ENCODE assay signal across 9 cellular contexts in the genomic region with DNA sequence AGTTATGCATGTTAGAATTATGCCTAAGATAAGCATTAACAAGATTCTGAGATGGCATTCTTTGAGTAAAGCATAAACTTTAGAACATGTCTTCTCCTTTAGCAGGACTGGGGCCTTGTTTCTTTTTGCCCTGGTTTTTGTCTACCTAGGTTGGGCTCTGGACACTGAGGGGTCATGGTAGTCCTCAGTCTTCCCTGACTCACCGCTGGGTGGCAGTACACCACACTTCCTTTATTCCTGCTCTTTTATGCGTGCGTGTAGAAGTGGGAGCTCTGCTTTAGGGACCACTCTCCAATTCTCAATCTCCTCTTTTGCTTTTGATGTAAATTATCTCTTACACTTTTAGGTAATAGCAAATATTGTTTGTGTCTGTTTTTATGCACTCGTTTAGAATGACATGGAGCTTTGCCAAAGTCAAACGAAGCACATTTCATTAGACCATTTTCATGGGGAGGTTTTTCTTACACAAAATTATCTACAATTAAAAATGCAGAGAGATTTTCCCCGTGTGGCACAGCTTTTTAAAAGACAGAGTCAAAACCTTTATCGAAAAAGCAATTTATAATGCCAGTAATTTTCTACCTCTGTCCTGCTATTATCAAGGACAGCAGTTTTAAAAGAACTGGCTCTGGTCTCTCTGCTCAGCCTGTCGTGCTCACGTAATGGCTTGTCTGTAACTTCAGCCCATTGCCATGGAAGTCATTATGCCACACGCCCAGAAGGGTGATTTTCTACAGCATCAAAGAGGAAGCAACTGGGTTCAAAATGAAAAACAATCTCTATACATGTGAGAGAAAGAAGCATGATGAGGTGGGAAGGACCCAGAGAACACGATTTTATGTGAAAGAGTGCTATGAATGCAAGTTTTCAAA.
DNase-seq lines count a peak whose midpoint lies in the region; ATAC-seq and TF ChIP-seq lines count a peak whose summit lies in the region.
"Had no signal": no experiment of that assay in that cellular context is flagged by ENCODE, and none has a peak within 500 bp of the region (broad histone marks: within the 10 kb centered on the region; RNA-seq: fewer than 3 reads in every experiment).

No MANE protein-coding gene starts in this region.

- H3K27me3 ChIP-seq in CD8-positive, alpha-beta T cell (ENCODE audit: insufficient read depth, low read length): no peaks in the 10 kb centered on the region
- H3K27me3 ChIP-seq in kidney epithelial cell (ENCODE audit: control insufficient read depth, insufficient read depth, low read length): no peaks in the 10 kb centered on the region

- no peak overlapping the region for H3K27ac ChIP-seq in CD8-positive, alpha-beta T cell (ENCODE audit: low read depth, low read length)
- H3K27ac ChIP-seq: SK-N-MC had no signal

- no peak overlapping the region for H3K4me3 ChIP-seq in CD8-positive, alpha-beta T cell (ENCODE audit: low read depth, low read length)
- H3K4me3 ChIP-seq in cardiac fibroblast (replicated peaks in 1 of 2; ENCODE audit: low read depth in 2 of 2, low read length in 2 of 2) (no peak overlapping the region), kidney epithelial cell (ENCODE audit: low read depth, low read length) (no peak overlapping the region)
- H3K4me3 ChIP-seq: SK-N-MC had no signal

- peak; percentile 47 to 86 (median 70) for DNase-seq in CD8-positive, alpha-beta T cell
- peak; percentile 68 for DNase-seq in GM20000 (ENCODE audit: low spot score)
- peak; percentile 38 for DNase-seq in NCI-H1092 treated with DMSO at 0.1 percent for 48 hours (lab: John Stamatoyannopoulos, UW)
- peak; percentile 34 to 66 (median 42) for DNase-seq in activated CD4-positive, CD25-positive, alpha-beta regulatory T cell (lab: John Stamatoyannopoulos, UW)
- peak; percentile 82 to 84 for DNase-seq in cardiac fibroblast (ENCODE audit: low read depth in 2 of 2)
- DNase-seq in kidney epithelial cell (ENCODE audit: low read depth): no peak
- DNase-seq in stimulated activated CD4-positive, alpha-beta T cell treated with anti-CD3 and anti-CD28 coated beads, Interleukin-1b, Interleukin-23, amount 100 ng/mL, for 48 hours: peak; percentile 68

- peak; percentile 90 for TF ChIP-seq CTCF in CD8-positive, alpha-beta T cell (IDR thresholded peaks at IDR 0.05)
- TF ChIP-seq CTCF in GM20000 (IDR thresholded peaks at IDR 0.05; ENCODE audit: extremely low read depth, missing control alignments) (peak; percentile 84), cardiac fibroblast (IDR thresholded peaks at IDR 0.05; ENCODE audit: low read depth, low read length) (peak; percentile 79), kidney epithelial cell (IDR thresholded peaks at IDR 0.05; ENCODE audit: insufficient read depth, low read length, poor library complexity, severe bottlenecking) (peak; percentile 85)

- CTCF ChIA-PET in CD8-positive, alpha-beta T cell (lab: Charles Lee): interaction anchor here (0.6 to 5.0 kb wide), 80 partner anchors 8 to 613 kb away, joined by 3 to 77 read pairs (median 4); no protein-coding TSS in a partner anchor

- POLR2A ChIA-PET in CD8-positive, alpha-beta T cell (lab: Charles Lee): interaction anchor here (0.9 to 1.8 kb wide), 9 partner anchors 118 to 597 kb away, joined by 3 to 11 read pairs (median 3); no protein-coding TSS in a partner anchor

- H3K4me1 Mint-ChIP-seq in CD8-positive, alpha-beta T cell (ENCODE audit: low read depth): peaks cover 29% of the 10 kb centered on the region

- H3K36me3 ChIP-seq in CD8-positive, alpha-beta T cell (ENCODE audit: insufficient read depth, low read length): no peaks in the 10 kb centered on the region
- H3K36me3 ChIP-seq in kidney epithelial cell (ENCODE audit: control insufficient read depth, insufficient read depth, low read length): no peaks in the 10 kb centered on the region

- H3K27ac Mint-ChIP-seq in CD8-positive, alpha-beta T cell: peak overlapping the region; percentile 53

- no peaks in the 10 kb centered on the region for H3K36me3 Mint-ChIP-seq in CD8-positive, alpha-beta T cell

- intact Hi-C loops in CD8-positive, alpha-beta T cell (cut with DNase I, micrococcal nuclease): loop anchor here (1.0 to 5.0 kb wide), 8 partner anchors 118 to 614 kb away; a partner anchor contains a TSS

- peaks cover 20% of the 10 kb centered on the region for H3K4me1 ChIP-seq in CD8-positive, alpha-beta T cell (ENCODE audit: insufficient read depth, low read length)

- ATAC-seq in CD8-positive, alpha-beta T cell: peak; percentile 96
- no peak for ATAC-seq in HG03159 (IDR thresholded peaks at IDR 0.05; ENCODE audit: unreplicated experiment)

- no peaks in the 10 kb centered on the region for H3K27me3 Mint-ChIP-seq in CD8-positive, alpha-beta T cell (ENCODE audit: low read depth)

- peak overlapping the region; percentile 59 for H3K4me3 Mint-ChIP-seq in CD8-positive, alpha-beta T cell

- no peaks in the 10 kb centered on the region for H3K9me3 Mint-ChIP-seq in CD8-positive, alpha-beta T cell

- H3K9me3 ChIP-seq in CD8-positive, alpha-beta T cell (ENCODE audit: low read length): no peaks in the 10 kb centered on the region
